1 cellular context compared by ENCODE assay signal in genomic region chr12:69097619-69098368, GRCh38.
A peak's percentile ranks its signal among the peaks of the same experiment; 100 is the strongest.
TF ChIP-seq lines count a peak whose summit lies in the region.

No MANE protein-coding gene starts in this region.

TF ChIP-seq in K562, 482 proteins besides CTCF, POLR2A, EP300 and RAD21 (continued from another document):
- TF ChIP-seq, protein P1, sequence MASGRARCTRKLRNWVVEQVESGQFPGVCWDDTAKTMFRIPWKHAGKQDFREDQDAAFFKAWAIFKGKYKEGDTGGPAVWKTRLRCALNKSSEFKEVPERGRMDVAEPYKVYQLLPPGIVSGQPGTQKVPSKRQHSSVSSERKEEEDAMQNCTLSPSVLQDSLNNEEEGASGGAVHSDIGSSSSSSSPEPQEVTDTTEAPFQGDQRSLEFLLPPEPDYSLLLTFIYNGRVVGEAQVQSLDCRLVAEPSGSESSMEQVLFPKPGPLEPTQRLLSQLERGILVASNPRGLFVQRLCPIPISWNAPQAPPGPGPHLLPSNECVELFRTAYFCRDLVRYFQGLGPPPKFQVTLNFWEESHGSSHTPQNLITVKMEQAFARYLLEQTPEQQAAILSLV (tag; IDR thresholded peaks at IDR 0.05) = no peak
- no peak for TF ChIP-seq NCOA6 (IDR thresholded peaks at IDR 0.05)
- TF ChIP-seq SMAD2 (IDR thresholded peaks at IDR 0.05; ENCODE audit: low read depth, low read length) = no peak
- TF ChIP-seq PML (IDR thresholded peaks at IDR 0.05; ENCODE audit: low read length) = no peak
- TF ChIP-seq GTF2E2 (tag; IDR thresholded peaks at IDR 0.05) = no peak
- no peak for TF ChIP-seq PRPF4 (IDR thresholded peaks at IDR 0.05; ENCODE audit: insufficient read depth, low read depth, low read length, poor library complexity, severe bottlenecking)
- no peak for TF ChIP-seq HDAC3 (IDR thresholded peaks at IDR 0.05; ENCODE audit: borderline replicate concordance, partially characterized antibody)
- 0 out of 2 replicates have a peak, but pooled peaks have one; percentile 9 for TF ChIP-seq ARID1B (IDR thresholded peaks at IDR 0.05)
- TF ChIP-seq PURB (CRISPR knock-in tag; IDR thresholded peaks at IDR 0.05; ENCODE audit: low read depth) = no peak
- TF ChIP-seq PRMT5 (CRISPR knock-in tag; IDR thresholded peaks at IDR 0.05) = no peak
